In genomic region chr3:45341876-45342275, GRCh38 we compare ENCODE assay signal across 8 cellular contexts.
"Had no signal": no experiment of that assay in that cellular context is flagged by ENCODE, and none has a peak within 500 bp of the region (broad histone marks: within the 10 kb centered on the region; RNA-seq: fewer than 3 reads in every experiment).

No MANE protein-coding gene starts in this region.

- H3K36me3 ChIP-seq: HAP-1 had no signal

- H3K9me3 ChIP-seq: HAP-1 had no signal

- H3K27ac ChIP-seq: GM23248 had no signal

- H2AFZ ChIP-seq: GM23248, GM23338 had no signal

- H3K4me1 ChIP-seq: HAP-1 had no signal

- H3K4me2 ChIP-seq: GM23338 had no signal

- DNase-seq: GM23248, GOT3, H7, H9, HCEC 1CT, HFFc6 had no signal

- H3K4me3 ChIP-seq: GM23248, GM23338, HAP-1 had no signal
